In the genomic region with DNA sequence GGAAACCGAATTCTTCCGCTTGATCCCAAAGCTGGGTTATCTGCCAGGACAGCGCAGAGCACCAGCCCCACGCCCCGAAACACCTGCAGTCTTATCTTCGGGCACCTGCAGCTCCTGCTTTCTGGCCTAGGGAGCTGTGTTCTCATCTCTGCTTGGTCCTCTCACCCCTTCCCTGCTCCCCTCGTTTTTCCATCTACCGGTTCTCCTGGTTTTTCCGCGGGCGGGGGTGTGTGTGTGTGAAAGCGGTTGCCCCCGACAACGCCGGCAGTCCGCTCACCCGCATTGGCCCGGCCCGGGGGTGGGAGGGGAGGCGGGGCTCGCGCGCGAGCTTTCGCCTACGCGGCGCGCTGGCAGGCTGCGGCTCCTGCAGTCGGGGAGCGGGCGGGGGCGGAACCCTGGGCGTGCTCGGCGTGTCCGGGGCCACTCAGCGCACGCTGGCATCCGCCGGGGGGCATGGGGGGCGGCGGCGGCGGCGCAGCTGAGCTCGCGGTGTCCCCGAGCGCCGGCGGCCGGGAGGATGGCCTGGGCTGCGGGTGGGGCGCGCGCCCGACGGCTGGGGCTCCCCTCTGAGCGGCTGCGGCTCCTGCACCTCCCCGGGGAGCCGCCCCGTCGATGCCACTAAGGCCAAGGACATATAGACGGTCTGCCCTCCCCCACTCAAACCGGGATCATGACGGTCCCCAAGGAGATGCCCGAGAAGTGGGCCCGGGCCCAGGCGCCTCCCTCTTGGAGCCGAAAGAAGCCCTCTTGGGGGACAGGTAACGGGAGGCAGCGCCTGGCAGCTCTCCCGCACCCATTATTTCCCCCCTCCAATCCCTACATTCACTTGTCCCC, we compare ENCODE assay signal across 8 cellular contexts. TPM values are rescaled to one million over a fixed set of nuclear protein-coding genes. Genes with fewer than 3 reads are reported as not detected.
A peak's percentile ranks its signal among the peaks of the same experiment; 100 is the strongest.
DNase-seq lines count a peak whose midpoint lies in the region; ATAC-seq and TF ChIP-seq lines count a peak whose summit lies in the region.

No MANE protein-coding gene starts in this region.

- peak overlapping the region; percentile 85 for H3K9ac ChIP-seq in endocrine pancreas (ENCODE audit: control insufficient read depth, insufficient read depth, low read length)

- H3K4me3 ChIP-seq in BJ (ENCODE audit: low read depth, low read length) (peak overlapping the region; percentile 39), endocrine pancreas (ENCODE audit: control insufficient read depth, insufficient read depth, low read length) (peak overlapping the region; percentile 47)

- H3K9me3 ChIP-seq in endocrine pancreas (ENCODE audit: control insufficient read depth, low read length): no peaks in the 10 kb centered on the region

- TF ChIP-seq CTCF in BJ (IDR thresholded peaks at IDR 0.05; ENCODE audit: insufficient read depth, low read depth, low read length): no peak

- ATAC-seq in GM21515 (IDR thresholded peaks at IDR 0.05; ENCODE audit: unreplicated experiment) (peak; percentile 47), GM18519 (IDR thresholded peaks at IDR 0.05; ENCODE audit: low FRiP score, unreplicated experiment) (no peak)

- CTCF ChIA-PET in BJ (lab: Yijun Ruan, JAX): interaction anchor here (0.6 to 1.6 kb wide), 3 partner anchors 78 to 239 kb away, joined by 3 to 4 read pairs (median 3); a partner anchor contains a TSS

- H3K36me3 ChIP-seq in BJ (ENCODE audit: control insufficient read depth, insufficient read depth, low read length) (peaks cover 15% of the 10 kb centered on the region), endocrine pancreas (ENCODE audit: control insufficient read depth, insufficient read depth, low read length) (peaks cover 5% of the 10 kb centered on the region)

- H3K4me1 ChIP-seq in endocrine pancreas (ENCODE audit: control insufficient read depth, insufficient read depth, low read length): no peaks in the 10 kb centered on the region

- H3K27me3 ChIP-seq in BJ (ENCODE audit: control insufficient read depth, insufficient read depth, low read length) (no peaks in the 10 kb centered on the region; the same call in 1 of the 2 replicates), endocrine pancreas (ENCODE audit: control insufficient read depth, insufficient read depth, low read length) (no peaks in the 10 kb centered on the region)

- no peak for DNase-seq in BJ (ENCODE audit: low read depth)
- DNase-seq in NCI-H526 (lab: John Stamatoyannopoulos, UW): peak; percentile 41 to 95
- peak; percentile 93 for DNase-seq in activated CD8-positive, alpha-beta memory T cell treated with anti-CD3 and anti-CD28 coated beads, Interleukin-2, amount 50 U/mL, for 4 hours
- peak; percentile 83 for DNase-seq in midbrain (lab: John Stamatoyannopoulos, UW)
- DNase-seq in stimulated activated CD8-positive, alpha-beta memory T cell treated with anti-CD3 and anti-CD28 coated beads, Interleukin-15, amount 100 ng/mL, for 1 hour (ENCODE audit: low read depth): peak; percentile 66

- POLR2A ChIA-PET in BJ (lab: Charles Lee): interaction anchor here (0.6 kb wide), 1 partner anchor 91 kb away, joined by 3 read pairs; no protein-coding TSS in a partner anchor

RNA-seq across cellular contexts. Expression of a gene that starts 3.2 kb away (rescaled TPM):
- 48.3 and 73.3 TPM in 2 replicates for polyA plus RNA-seq in BJ (2011; rRNA removed)
- 49.7 and 51.1 TPM in 2 replicates for polyA minus RNA-seq in BJ (2011; rRNA and poly(A)+ RNA removed)

RNA-seq across cellular contexts. Expression of a gene that starts 7.6 kb away (rescaled TPM):
- polyA plus RNA-seq in BJ (2011; rRNA removed): not detected in 2 replicates
- polyA minus RNA-seq in BJ (2011; rRNA and poly(A)+ RNA removed): 0.09 TPM in 1 of 2 replicates, not detected in the other

RNA-seq across cellular contexts. Expression of a gene that starts 56.1 kb away (rescaled TPM):
- polyA plus RNA-seq in BJ (2011; rRNA removed): 268 and 270 TPM in 2 replicates
- 62.6 and 137 TPM in 2 replicates for polyA minus RNA-seq in BJ (2011; rRNA and poly(A)+ RNA removed)
